14 cellular contexts compared by ENCODE assay signal in the genomic region with DNA sequence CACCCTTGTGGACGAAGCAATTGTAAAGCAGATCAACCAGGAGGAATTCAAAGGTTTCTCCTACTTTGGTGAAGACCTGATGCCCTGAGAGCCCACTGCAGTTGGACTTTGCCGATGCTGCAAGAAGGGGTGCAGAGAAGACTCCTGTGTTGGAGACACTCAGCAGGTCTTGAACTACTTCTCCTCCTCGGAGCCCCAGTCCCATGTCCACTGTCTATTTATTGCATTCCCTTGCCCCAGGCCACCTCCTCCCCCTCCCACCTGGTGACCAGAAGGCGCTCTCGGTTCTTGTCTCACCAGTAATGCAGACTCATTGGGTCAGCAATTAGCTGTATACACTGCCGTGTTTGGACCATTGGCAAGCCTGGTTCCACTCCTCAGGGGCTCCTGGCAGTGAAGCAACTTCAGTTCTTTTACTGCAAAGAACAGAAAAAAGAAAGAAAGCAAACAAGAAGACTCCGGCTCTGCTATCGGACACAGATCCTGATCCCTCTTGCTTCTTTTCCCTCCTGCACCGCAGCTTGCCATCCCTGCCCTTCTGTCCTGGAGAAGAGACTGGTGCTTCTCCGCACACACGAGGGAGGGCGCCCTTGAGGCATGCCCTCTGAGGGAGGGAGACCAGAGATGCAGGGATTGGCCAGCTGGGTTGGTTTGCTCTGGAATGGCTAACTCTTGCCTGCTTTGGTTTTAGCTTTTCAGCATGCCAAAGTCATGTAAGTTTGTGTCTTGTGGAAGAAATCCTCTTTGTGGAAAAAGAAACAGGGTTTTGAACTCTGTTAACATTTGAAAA.
DNase-seq lines count a peak whose midpoint lies in the region; ATAC-seq and TF ChIP-seq lines count a peak whose summit lies in the region.
"Had no signal": no experiment of that assay in that cellular context is flagged by ENCODE, and none has a peak within 500 bp of the region (broad histone marks: within the 10 kb centered on the region; RNA-seq: fewer than 3 reads in every experiment).

No MANE protein-coding gene starts in this region.

- intact Hi-C loops in left ventricle myocardium inferior (cut with micrococcal nuclease) (no loop called here), Right ventricle myocardium superior (cut with DNase I) (no loop called here)

- ATAC-seq in Right ventricle myocardium superior (ENCODE audit: poor library complexity), result no peak
- ATAC-seq in T-helper 17 cell, result no peak
- ATAC-seq in GM19324 (IDR thresholded peaks at IDR 0.05; ENCODE audit: low FRiP score, unreplicated experiment), result no peak
- ATAC-seq: activated CD8-positive, alpha-beta T cell treated with anti-CD3 and anti-CD28 coated beads, Interleukin-2, amount 10 ng/mL, durations not matched to agents 7 days and 5 days; activated naive CD4-positive, alpha-beta T cell treated with anti-CD3 and anti-CD28 coated beads, Interleukin-2, amount 50 U/mL, for 72 hours; stimulated activated memory B cell treated with anti-CD40 and anti-IgM and Interleukin-4, amounts not matched to agents 10 μg/mL and 1 μg/mL and 100 μg/mL, for 72 hours had no signal

- H3K27me3 Mint-ChIP-seq in T-helper 17 cell, result no peaks in the 10 kb centered on the region
- H3K27me3 Mint-ChIP-seq: central memory CD8-positive, alpha-beta T cell; stimulated activated memory B cell treated with anti-CD40 and anti-IgM and Interleukin-4, amounts not matched to agents 10 μg/mL and 1 μg/mL and 100 μg/mL, for 72 hours had no signal

- DNase-seq in left ventricle myocardium inferior, result no peak
- DNase-seq in Right ventricle myocardium superior, result no peak
- DNase-seq in T-helper 17 cell, result no peak
- no peak for DNase-seq in fibroblast of villous mesenchyme (ENCODE audit: low read depth)
- DNase-seq in ureter (ENCODE audit: low spot score), result peak; percentile 40
- no peak for DNase-seq in RKO (ENCODE audit: low spot score)
- no peak for DNase-seq in LoVo (ENCODE audit: low spot score)
- DNase-seq: activated CD8-positive, alpha-beta T cell treated with anti-CD3 and anti-CD28 coated beads, Interleukin-2, amount 10 ng/mL, durations not matched to agents 7 days and 5 days; stimulated activated CD4-positive, alpha-beta T cell treated with anti-CD3 and anti-CD28 coated beads, Interleukin-2, amount 100 ng/mL, for 24 hours; T-helper 9 cell had no signal

- peaks cover 17% of the 10 kb centered on the region for H3K4me1 ChIP-seq in left ventricle myocardium inferior

- H3K4me3 ChIP-seq in left ventricle myocardium inferior (no peak overlapping the region), fibroblast of villous mesenchyme (ENCODE audit: low read depth, low read length) (no peak overlapping the region)

- no peaks in the 10 kb centered on the region for H3K9me3 ChIP-seq in left ventricle myocardium inferior (replicated peaks)
- H3K9me3 ChIP-seq in T-helper 17 cell (ENCODE audit: control insufficient read depth, low read length, poor library complexity, severe bottlenecking), result no peaks in the 10 kb centered on the region

- TF ChIP-seq CTCF in left ventricle myocardium inferior (IDR thresholded peaks at IDR 0.05; ENCODE audit: borderline replicate concordance) (no peak), fibroblast of villous mesenchyme (IDR thresholded peaks at IDR 0.05; ENCODE audit: insufficient read depth, low read depth, low read length) (peak; percentile 18)

- peaks cover 14% of the 10 kb centered on the region for H3K36me3 ChIP-seq in left ventricle myocardium inferior

- peak overlapping the region; percentile 3 for H3K27ac ChIP-seq in left ventricle myocardium inferior (replicated peaks)

- H3K36me3 Mint-ChIP-seq in T-helper 17 cell (ENCODE audit: low read depth), result peaks cover 7% of the 10 kb centered on the region
- H3K36me3 Mint-ChIP-seq: activated naive CD4-positive, alpha-beta T cell treated with anti-CD3 and anti-CD28 coated beads, Interleukin-2, amount 50 U/mL, for 72 hours had no signal

- H3K4me3 Mint-ChIP-seq in T-helper 17 cell, result no peak overlapping the region
- H3K4me3 Mint-ChIP-seq: activated CD8-positive, alpha-beta T cell treated with anti-CD3 and anti-CD28 coated beads, Interleukin-2, amount 10 ng/mL, durations not matched to agents 7 days and 5 days; central memory CD8-positive, alpha-beta T cell; stimulated activated memory B cell treated with anti-CD40 and anti-IgM and Interleukin-4, amounts not matched to agents 10 μg/mL and 1 μg/mL and 100 μg/mL, for 72 hours had no signal

- no peaks in the 10 kb centered on the region for H3K27me3 ChIP-seq in left ventricle myocardium inferior (ENCODE audit: low read depth)

- H3K4me1 Mint-ChIP-seq in T-helper 17 cell, result peaks cover 10% of the 10 kb centered on the region

- H3K27ac Mint-ChIP-seq in T-helper 17 cell, result peak overlapping the region; percentile 54
- H3K27ac Mint-ChIP-seq: activated CD8-positive, alpha-beta T cell treated with anti-CD3 and anti-CD28 coated beads, Interleukin-2, amount 10 ng/mL, durations not matched to agents 7 days and 5 days; activated naive CD4-positive, alpha-beta T cell treated with anti-CD3 and anti-CD28 coated beads, Interleukin-2, amount 50 U/mL, for 72 hours; stimulated activated memory B cell treated with anti-CD40 and anti-IgM and Interleukin-4, amounts not matched to agents 10 μg/mL and 1 μg/mL and 100 μg/mL, for 72 hours had no signal
